In the genomic region with DNA sequence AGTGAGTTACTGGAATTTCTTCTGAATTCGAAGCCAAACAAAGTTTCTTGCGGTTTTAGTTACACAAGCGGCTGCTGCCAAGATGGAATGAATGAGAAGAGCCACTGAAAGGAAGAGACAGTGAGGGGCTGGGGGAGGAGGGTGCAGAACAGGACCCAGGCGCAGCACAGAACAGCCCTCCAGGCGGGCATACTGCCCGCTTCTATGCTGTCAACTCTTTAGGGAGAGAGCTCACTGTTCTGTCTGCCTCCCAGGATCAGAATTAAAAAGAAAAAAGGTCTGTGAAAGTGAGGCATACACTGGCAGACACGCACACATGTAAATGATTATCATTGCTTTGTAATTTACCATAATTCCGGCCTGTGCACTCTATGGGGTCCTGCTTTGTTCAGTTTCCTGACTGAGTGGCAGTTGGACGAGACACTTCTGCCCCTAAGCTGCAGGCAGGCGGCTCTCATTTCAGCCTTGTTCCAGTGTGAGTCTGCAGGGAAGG, we compare ENCODE assay signal across 2 cellular contexts.
TF ChIP-seq lines count a peak whose summit lies in the region.

No MANE protein-coding gene starts in this region.

TF ChIP-seq in IMR-90, 13 proteins besides CTCF, POLR2A, EP300 and RAD21 (continued from another document):
- no peak for TF ChIP-seq RCOR1 (IDR thresholded peaks at IDR 0.05; ENCODE audit: insufficient replicate concordance, low read length)
TF ChIP-seq in IMR-90: peak in this region for 1.

TF ChIP-seq in SK-N-SH, 30 proteins besides CTCF, POLR2A, EP300 and RAD21:
- TF ChIP-seq, protein P1, sequence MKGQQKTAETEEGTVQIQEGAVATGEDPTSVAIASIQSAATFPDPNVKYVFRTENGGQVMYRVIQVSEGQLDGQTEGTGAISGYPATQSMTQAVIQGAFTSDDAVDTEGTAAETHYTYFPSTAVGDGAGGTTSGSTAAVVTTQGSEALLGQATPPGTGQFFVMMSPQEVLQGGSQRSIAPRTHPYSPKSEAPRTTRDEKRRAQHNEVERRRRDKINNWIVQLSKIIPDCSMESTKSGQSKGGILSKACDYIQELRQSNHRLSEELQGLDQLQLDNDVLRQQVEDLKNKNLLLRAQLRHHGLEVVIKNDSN (IDR thresholded peaks at IDR 0.05; ENCODE audit: borderline replicate concordance, low read depth), result no peak
- TF ChIP-seq, protein P2, sequence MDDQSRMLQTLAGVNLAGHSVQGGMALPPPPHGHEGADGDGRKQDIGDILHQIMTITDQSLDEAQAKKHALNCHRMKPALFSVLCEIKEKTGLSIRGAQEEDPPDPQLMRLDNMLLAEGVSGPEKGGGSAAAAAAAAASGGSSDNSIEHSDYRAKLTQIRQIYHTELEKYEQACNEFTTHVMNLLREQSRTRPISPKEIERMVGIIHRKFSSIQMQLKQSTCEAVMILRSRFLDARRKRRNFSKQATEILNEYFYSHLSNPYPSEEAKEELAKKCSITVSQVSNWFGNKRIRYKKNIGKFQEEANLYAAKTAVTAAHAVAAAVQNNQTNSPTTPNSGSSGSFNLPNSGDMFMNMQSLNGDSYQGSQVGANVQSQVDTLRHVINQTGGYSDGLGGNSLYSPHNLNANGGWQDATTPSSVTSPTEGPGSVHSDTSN (IDR thresholded peaks at IDR 0.05), result no peak
- TF ChIP-seq RFX5 (IDR thresholded peaks at IDR 0.05; ENCODE audit: low read length) (no peak), FOXJ3 (CRISPR knock-in tag; IDR thresholded peaks at IDR 0.05) (peak; percentile 51; the same call in 1 of the 2 replicates), SMC3 (IDR thresholded peaks at IDR 0.05; ENCODE audit: low read depth, low read length) (no peak), POLR2AphosphoS5 (IDR thresholded peaks at IDR 0.05; ENCODE audit: low read depth, low read length) (0 out of 2 replicates have a peak, but pooled peaks have one; percentile 31), JUND (IDR thresholded peaks at IDR 0.05) (no peak), TCF12 (IDR thresholded peaks at IDR 0.05) (peak; percentile 54), RXRA (IDR thresholded peaks at IDR 0.05; ENCODE audit: borderline replicate concordance, low read depth) (no peak), MXI1 (IDR thresholded peaks at IDR 0.05; ENCODE audit: low read depth, low read length) (no peak), MAX (IDR thresholded peaks at IDR 0.05; ENCODE audit: low read depth) (no peak), RCOR1 (IDR thresholded peaks at IDR 0.05; ENCODE audit: low read length) (peak; percentile 56; the same call in 1 of the 2 replicates), FOSL2 (IDR thresholded peaks at IDR 0.05; ENCODE audit: borderline replicate concordance, low read depth) (no peak), IRF3 (IDR thresholded peaks at IDR 0.05; ENCODE audit: low read depth, low read length) (no peak), YY1 (IDR thresholded peaks at IDR 0.05; ENCODE audit: low read depth) (no peak), TEAD4 (IDR thresholded peaks at IDR 0.05; ENCODE audit: borderline replicate concordance, insufficient read depth) (no peak), SIN3A (IDR thresholded peaks at IDR 0.05; ENCODE audit: borderline replicate concordance, low read depth, low read length) (no peak), NFIC (IDR thresholded peaks at IDR 0.05; ENCODE audit: borderline replicate concordance) (peak; percentile 60), NRF1 (IDR thresholded peaks at IDR 0.05; ENCODE audit: low read depth, low read length) (no peak), TAF1 (IDR thresholded peaks at IDR 0.05; ENCODE audit: borderline replicate concordance, low read depth, low read length) (0 out of 2 replicates have a peak, but pooled peaks have one; percentile 31), GABPA (IDR thresholded peaks at IDR 0.05; ENCODE audit: low read depth) (no peak), EZH2phosphoT487 (IDR thresholded peaks at IDR 0.05; ENCODE audit: borderline replicate concordance, low read depth) (no peak), ZBTB33 (IDR thresholded peaks at IDR 0.05; ENCODE audit: borderline replicate concordance, low read depth) (0 out of 2 replicates have a peak, but pooled peaks have one; percentile 13)
- TF ChIP-seq, protein P3, sequence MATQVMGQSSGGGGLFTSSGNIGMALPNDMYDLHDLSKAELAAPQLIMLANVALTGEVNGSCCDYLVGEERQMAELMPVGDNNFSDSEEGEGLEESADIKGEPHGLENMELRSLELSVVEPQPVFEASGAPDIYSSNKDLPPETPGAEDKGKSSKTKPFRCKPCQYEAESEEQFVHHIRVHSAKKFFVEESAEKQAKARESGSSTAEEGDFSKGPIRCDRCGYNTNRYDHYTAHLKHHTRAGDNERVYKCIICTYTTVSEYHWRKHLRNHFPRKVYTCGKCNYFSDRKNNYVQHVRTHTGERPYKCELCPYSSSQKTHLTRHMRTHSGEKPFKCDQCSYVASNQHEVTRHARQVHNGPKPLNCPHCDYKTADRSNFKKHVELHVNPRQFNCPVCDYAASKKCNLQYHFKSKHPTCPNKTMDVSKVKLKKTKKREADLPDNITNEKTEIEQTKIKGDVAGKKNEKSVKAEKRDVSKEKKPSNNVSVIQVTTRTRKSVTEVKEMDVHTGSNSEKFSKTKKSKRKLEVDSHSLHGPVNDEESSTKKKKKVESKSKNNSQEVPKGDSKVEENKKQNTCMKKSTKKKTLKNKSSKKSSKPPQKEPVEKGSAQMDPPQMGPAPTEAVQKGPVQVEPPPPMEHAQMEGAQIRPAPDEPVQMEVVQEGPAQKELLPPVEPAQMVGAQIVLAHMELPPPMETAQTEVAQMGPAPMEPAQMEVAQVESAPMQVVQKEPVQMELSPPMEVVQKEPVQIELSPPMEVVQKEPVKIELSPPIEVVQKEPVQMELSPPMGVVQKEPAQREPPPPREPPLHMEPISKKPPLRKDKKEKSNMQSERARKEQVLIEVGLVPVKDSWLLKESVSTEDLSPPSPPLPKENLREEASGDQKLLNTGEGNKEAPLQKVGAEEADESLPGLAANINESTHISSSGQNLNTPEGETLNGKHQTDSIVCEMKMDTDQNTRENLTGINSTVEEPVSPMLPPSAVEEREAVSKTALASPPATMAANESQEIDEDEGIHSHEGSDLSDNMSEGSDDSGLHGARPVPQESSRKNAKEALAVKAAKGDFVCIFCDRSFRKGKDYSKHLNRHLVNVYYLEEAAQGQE (IDR thresholded peaks at IDR 0.05; ENCODE audit: low read depth, low read length), result no peak
